ENCODE assay signal across 8 cellular contexts in the genomic region with DNA sequence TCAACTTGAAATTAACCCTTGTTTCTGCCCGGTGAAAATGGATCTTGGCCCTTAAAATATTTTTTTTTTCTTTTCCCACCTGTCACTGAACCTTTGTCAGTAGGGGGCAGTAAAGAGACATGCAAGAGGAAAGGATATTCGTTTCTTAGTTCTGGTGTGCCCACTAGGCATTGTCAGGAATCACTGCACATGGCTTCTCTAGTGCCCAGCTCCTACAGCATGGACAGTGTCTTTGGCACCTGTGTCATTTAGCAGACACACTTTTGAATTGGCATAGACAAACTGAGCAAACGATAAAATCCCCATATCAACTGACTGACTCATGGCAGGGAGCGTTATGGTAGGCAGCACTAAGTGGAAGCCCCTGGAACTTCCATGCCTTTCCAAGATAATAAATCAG.
DNase-seq lines count a peak whose midpoint lies in the region; ATAC-seq and TF ChIP-seq lines count a peak whose summit lies in the region.

No MANE protein-coding gene starts in this region.

- no peak overlapping the region for H3K27ac ChIP-seq in AG04450 (ENCODE audit: low read depth, low read length)

- DNase-seq in AG04450 (ENCODE audit: low read depth, low spot score) (peak; percentile 11), H4 (ENCODE audit: low spot score) (peak; percentile 46), OCI-M1 (lab: John Stamatoyannopoulos, UW) (peak; percentile 81), fibroblast of villous mesenchyme (ENCODE audit: low read depth) (peak; percentile 2), activated T-cell treated with anti-CD3 and anti-CD28 coated beads for 4 hours (no peak), amniotic stem cell (lab: John Stamatoyannopoulos, UW) (no peak), ureter (ENCODE audit: low spot score) (no peak)

- no peaks in the 10 kb centered on the region for H3K27me3 ChIP-seq in AG04450 (ENCODE audit: control insufficient read depth, insufficient read depth, low read length)

- TF ChIP-seq CTCF in AG04450 (IDR thresholded peaks at IDR 0.05; ENCODE audit: low read depth, low read length) (peak; percentile 64), fibroblast of villous mesenchyme (IDR thresholded peaks at IDR 0.05; ENCODE audit: insufficient read depth, low read depth, low read length) (peak; percentile 30)

- ATAC-seq in HG03521 (IDR thresholded peaks at IDR 0.05; ENCODE audit: unreplicated experiment): no peak

- CTCF ChIA-PET in AG04450 (lab: Charles Lee): interaction anchor here (0.6 to 2.2 kb wide), 3 partner anchors 94 to 1006 kb away, joined by 3 to 6 read pairs (median 5); no protein-coding TSS in a partner anchor

- no peak overlapping the region for H3K4me3 ChIP-seq in AG04450 (ENCODE audit: low read depth, low read length)
- H3K4me3 ChIP-seq in fibroblast of villous mesenchyme (ENCODE audit: low read depth, low read length): no peak overlapping the region

- POLR2A ChIA-PET in AG04450 (lab: Yijun Ruan, JAX): no interaction called here

- H3K9me3 ChIP-seq in AG04450 (ENCODE audit: control insufficient read depth, insufficient read depth, low read length): no peaks in the 10 kb centered on the region

Comparison
In these comparisons a context has a peak if more than half of its experiments do, and no peak if none do; other contexts are left out.
1. DNase-seq: peak in AG04450 (single experiment), H4 (single experiment), OCI-M1 (single experiment) and fibroblast of villous mesenchyme (single experiment); none in activated T-cell treated with anti-CD3 and anti-CD28 coated beads for 4 hours (single experiment), amniotic stem cell (single experiment) and ureter (single experiment).